8 cellular contexts compared by ENCODE assay signal in genomic region chr2:111884592-111884964, GRCh38. TPM values are rescaled to one million over a fixed set of nuclear protein-coding genes. Genes with fewer than 3 reads are reported as not detected.
DNase-seq lines count a peak whose midpoint lies in the region; ATAC-seq and TF ChIP-seq lines count a peak whose summit lies in the region.

No MANE protein-coding gene starts in this region.

- TSS peak; percentile 98 for BruUV-seq in Panc1 (replicated peaks; lab: Mats Ljungman, UMichigan)

- no peaks in the 10 kb centered on the region for H3K27me3 ChIP-seq in Panc1 (ENCODE audit: control insufficient read depth, insufficient read depth, low read length)
- H3K27me3 ChIP-seq in esophagus muscularis mucosa, result no peaks in the 10 kb centered on the region
- no peaks in the 10 kb centered on the region for H3K27me3 ChIP-seq in ovary

- no peaks in the 10 kb centered on the region for H3K9me3 ChIP-seq in Panc1 (ENCODE audit: control insufficient read depth, insufficient read depth, low read depth, low read length)
- no peaks in the 10 kb centered on the region for H3K9me3 ChIP-seq in esophagus muscularis mucosa
- no peaks in the 10 kb centered on the region for H3K9me3 ChIP-seq in ovary

- no peak for TF ChIP-seq CTCF in Panc1 (IDR thresholded peaks at IDR 0.05)
- no peak for TF ChIP-seq CTCF in esophagus muscularis mucosa (IDR thresholded peaks at IDR 0.05)
- TF ChIP-seq CTCF in ovary (IDR thresholded peaks at IDR 0.05), result no peak

- 20% methylated on average over 11 of the region's 11 CpGs for WGBS in esophagus muscularis mucosa
- 10 to 19% (median 11%) methylated on average over 11 of the region's 11 CpGs for WGBS in ovary, 3 donors

- TF ChIP-seq POLR2A in esophagus muscularis mucosa (IDR thresholded peaks at IDR 0.05; ENCODE audit: low read depth) (no peak), ovary (IDR thresholded peaks at IDR 0.05) (no peak)

- in situ Hi-C loops in Panc1 (cut with HindIII; ENCODE audit: low pct_unique_long_range_greater_than_20kb, low sequenced_read_pairs), result no loop called here

- intact Hi-C loops in Panc1 (cut with micrococcal nuclease; ENCODE audit: unreplicated experiment) (no loop called here), esophagus muscularis mucosa (cut with DNase I) (no loop called here), ovary (cut with DNase I) (no loop called here)

- H3K4me1 ChIP-seq in Panc1 (ENCODE audit: control insufficient read depth, insufficient read depth, low read length), result peaks cover 4% of the 10 kb centered on the region
- peaks cover 10 to 28% (median 18%) of the 10 kb centered on the region in 4 donors for H3K4me1 ChIP-seq in esophagus muscularis mucosa
- no peaks in the 10 kb centered on the region for H3K4me1 ChIP-seq in ovary (ENCODE audit: insufficient read depth)

- H3K27ac ChIP-seq in Panc1 (ENCODE audit: low read length) (peak overlapping the region; percentile 95), esophagus muscularis mucosa (replicated peaks in 1 of 4) (peak overlapping the region; percentile 80 to 90 (median 85)), ovary (peak overlapping the region in 1 of 2 donors; percentile 83)

- POLR2A ChIA-PET in Panc1 (lab: Charles Lee), result interaction anchor here (0.7 kb wide), 1 partner anchor 216 kb away, joined by 3 read pairs; no protein-coding TSS in a partner anchor

- no peak for TF ChIP-seq EP300 in esophagus muscularis mucosa (IDR thresholded peaks at IDR 0.05)
- no peak for TF ChIP-seq EP300 in ovary (IDR thresholded peaks at IDR 0.05)

- ATAC-seq in Panc1 (peak; percentile 53), GM18519 (IDR thresholded peaks at IDR 0.05; ENCODE audit: low FRiP score, unreplicated experiment) (no peak), HG02981 (IDR thresholded peaks at IDR 0.05; ENCODE audit: unreplicated experiment) (no peak), HG03521 (IDR thresholded peaks at IDR 0.05; ENCODE audit: unreplicated experiment) (no peak)

- CTCF ChIA-PET in Panc1 (lab: Charles Lee), result no interaction called here

- H3K36me3 ChIP-seq in Panc1 (ENCODE audit: control insufficient read depth, insufficient read depth, low read length) (no peaks in the 10 kb centered on the region; the same call in 1 of the 2 replicates), esophagus muscularis mucosa (peaks cover 6 to 19% (median 7%) of the 10 kb centered on the region in 4 donors), ovary (no peaks in the 10 kb centered on the region)

- DNase-seq in NCI-H510A treated with DMSO at 0.1 percent for 48 hours (lab: John Stamatoyannopoulos, UW), result peak; percentile 55
- DNase-seq in NCI-H510A (lab: John Stamatoyannopoulos, UW), result no peak
- no peak for DNase-seq in Panc1 (ENCODE audit: low read depth, low spot score)
- no peak for DNase-seq in esophagus muscularis mucosa (ENCODE audit: extremely low spot score)
- DNase-seq in ovary, result no peak

- H3K4me3 ChIP-seq in Panc1 (ENCODE audit: low read depth in 2 of 2, low read length in 2 of 2), result peak overlapping the region; percentile 97 to 98
- peak overlapping the region; percentile 93 to 100 (median 100) for H3K4me3 ChIP-seq in esophagus muscularis mucosa
- peak overlapping the region; percentile 88 for H3K4me3 ChIP-seq in ovary

RNA-seq across cellular contexts. Expression of gene ANAPC1, which starts 0.6 kb away (rescaled TPM):
- total RNA-seq in Panc1 (2021; ENCODE audit: unreplicated experiment) (75.1 TPM), esophagus muscularis mucosa (10 to 100 TPM; 27.7 to 45.7 (median 39.7) TPM), ovary (10 to 100 TPM; 29.2 to 43.3 (median 35.6) TPM)
- polyA plus RNA-seq in Panc1 (2012; ENCODE audit: insufficient read length), result 31.7 TPM
- 10 to 100 TPM in 1 of 2 donors, 1 to 10 TPM in 1; 7.6 to 16.0 TPM for polyA plus RNA-seq in ovary

RNA-seq across cellular contexts. Expression of gene MERTK, which starts 13.8 kb away (rescaled TPM):
- total RNA-seq in Panc1 (2021; ENCODE audit: unreplicated experiment), result 14.5 TPM
- 7.4 TPM for polyA plus RNA-seq in Panc1 (2012; ENCODE audit: insufficient read length)
- total RNA-seq in esophagus muscularis mucosa, result 10 to 100 TPM; 19.9 to 31.0 (median 22.3) TPM
- total RNA-seq in ovary, result 10 to 100 TPM; 11.0 to 20.7 (median 13.7) TPM
- 10 to 100 TPM in 1 of 2 donors, 1 to 10 TPM in 1; 8.3 to 21.9 TPM for polyA plus RNA-seq in ovary
